27 cellular contexts compared by ENCODE assay signal in the genomic region with DNA sequence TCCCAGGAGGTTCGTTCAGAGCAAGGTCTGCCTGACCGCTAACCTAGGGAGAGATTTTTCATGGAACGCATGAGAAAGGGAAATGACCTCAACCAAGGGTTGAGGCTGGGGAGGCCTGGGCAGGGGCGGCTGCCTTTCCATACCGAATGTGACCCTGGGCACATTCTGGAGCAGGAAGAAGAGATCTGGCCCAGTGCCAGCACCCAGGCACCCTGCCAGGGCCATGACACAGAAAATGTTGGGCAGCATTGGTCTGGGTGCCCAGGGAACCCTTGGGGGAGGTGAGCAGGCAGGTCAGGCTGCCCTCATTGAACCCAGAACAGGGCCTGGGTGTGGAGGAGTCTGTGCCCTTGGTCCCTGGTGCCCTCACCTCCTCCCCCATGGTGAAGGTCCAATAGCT.
DNase-seq lines count a peak whose midpoint lies in the region; ATAC-seq, FAIRE-seq and TF ChIP-seq lines count a peak whose summit lies in the region.
"Had no signal": no experiment of that assay in that cellular context is flagged by ENCODE, and none has a peak within 500 bp of the region (broad histone marks: within the 10 kb centered on the region; RNA-seq: fewer than 3 reads in every experiment).

No MANE protein-coding gene starts in this region.

- in situ Hi-C loops in HepG2 (cut with HindIII; ENCODE audit: extremely low pct_ligation_motif_present, low pct_unique_long_range_greater_than_20kb) (no loop called here), transverse colon (cut with MboI; ENCODE audit: low pct_ligation_motif_present in 1 of 4, low pct_unique_long_range_greater_than_20kb in 1 of 4, low sequenced_read_pairs in 3 of 4) (no loop called here)

- POLR2A ChIA-PET in HepG2 (lab: Yijun Ruan, JAX), result interaction anchor here (2.4 kb wide), 1 partner anchor 9 kb away, joined by 21 read pairs; no protein-coding TSS in a partner anchor
- POLR2A ChIA-PET in CD4-positive, alpha-beta T cell (lab: Charles Lee), result no interaction called here

- H3K27me3 ChIP-seq in HepG2 (ENCODE audit: control insufficient read depth in 1 of 2, insufficient read depth in 2 of 2, low read length in 2 of 2) (no peaks in the 10 kb centered on the region), transverse colon (no peaks in the 10 kb centered on the region)
- H3K27me3 ChIP-seq in CD4-positive, alpha-beta T cell (ENCODE audit: control insufficient read depth, insufficient read depth, low read length), result peaks cover 7% of the 10 kb centered on the region

- no peak for ATAC-seq in HepG2
- no peak for ATAC-seq in CD4-positive, alpha-beta T cell (ENCODE audit: poor library complexity)
- no peak for ATAC-seq in GM19328 (IDR thresholded peaks at IDR 0.05; ENCODE audit: unreplicated experiment)
- ATAC-seq: CD8-positive, alpha-beta T cell; PC-3 had no signal

- H3K4me1 Mint-ChIP-seq in CD4-positive, alpha-beta T cell (ENCODE audit: low read depth), result peaks cover 5% of the 10 kb centered on the region
- H3K4me1 Mint-ChIP-seq: nephron had no signal

- H3K27me3 Mint-ChIP-seq in CD4-positive, alpha-beta T cell, result peaks cover 29% of the 10 kb centered on the region
- H3K27me3 Mint-ChIP-seq: progenitor cell of endocrine pancreas had no signal

- H3K4me2 ChIP-seq in HepG2 (ENCODE audit: low read depth, low read length), result no peak overlapping the region

- TF ChIP-seq EP300 in HepG2 (IDR thresholded peaks at IDR 0.05; ENCODE audit: low read depth in 2 of 2, low read length in 2 of 2) (no peak), HepG2 (CRISPR knock-in tag; IDR thresholded peaks at IDR 0.05; ENCODE audit: borderline replicate concordance) (no peak), transverse colon (IDR thresholded peaks at IDR 0.05; ENCODE audit: low read depth) (no peak)

- H3K27ac Mint-ChIP-seq in CD4-positive, alpha-beta T cell, result no peak overlapping the region
- H3K27ac Mint-ChIP-seq: CD8-positive, alpha-beta T cell; nephron; progenitor cell of endocrine pancreas had no signal

- H3K9me3 Mint-ChIP-seq in CD4-positive, alpha-beta T cell, result no peaks in the 10 kb centered on the region
- H3K9me3 Mint-ChIP-seq: CD8-positive, alpha-beta T cell; nephron had no signal

- TF ChIP-seq POLR2A in HepG2 (IDR thresholded peaks at IDR 0.05; ENCODE audit: insufficient read depth in 1 of 2, low read depth in 2 of 2, low read length in 2 of 2), result no peak
- TF ChIP-seq POLR2A in transverse colon (IDR thresholded peaks at IDR 0.05), result no peak

- H3K36me3 Mint-ChIP-seq in CD4-positive, alpha-beta T cell (ENCODE audit: low read depth), result no peaks in the 10 kb centered on the region
- H3K36me3 Mint-ChIP-seq: CD8-positive, alpha-beta T cell had no signal

- CTCF ChIA-PET in HepG2 (lab: Yijun Ruan, JAX; ENCODE audit: low intra/inter-chr PET ratio, low total read pairs), result no interaction called here
- CTCF ChIA-PET in CD4-positive, alpha-beta T cell (lab: Charles Lee), result no interaction called here

- H3K36me3 ChIP-seq in HepG2 (replicated peaks in 1 of 2; ENCODE audit: control insufficient read depth in 1 of 2, insufficient read depth in 2 of 2, low read length in 2 of 2), result no peaks in the 10 kb centered on the region
- no peaks in the 10 kb centered on the region for H3K36me3 ChIP-seq in transverse colon
- H3K36me3 ChIP-seq: SJCRH30, WERI-Rb-1 had no signal

- no peaks in the 10 kb centered on the region for H4K20me1 ChIP-seq in HepG2 (ENCODE audit: insufficient read depth, low read length)

- no peak overlapping the region for H3K9ac ChIP-seq in HepG2 (ENCODE audit: insufficient read depth, low read depth, low read length)

- no peak overlapping the region for H2AFZ ChIP-seq in HepG2 (ENCODE audit: low read length)

- intact Hi-C loops in HepG2 (cut with micrococcal nuclease; ENCODE audit: unreplicated experiment) (no loop called here), transverse colon (cut with DNase I; ENCODE audit: low total_unique reads) (loop anchor here (10.0 kb wide), 1 partner anchor 79 kb away; no protein-coding TSS in a partner anchor)
- intact Hi-C loops in CD4-positive, alpha-beta T cell (cut with DNase I, micrococcal nuclease), result no loop called here

- H3K9me3 ChIP-seq in HepG2 (ENCODE audit: low read length), result no peaks in the 10 kb centered on the region
- no peaks in the 10 kb centered on the region for H3K9me3 ChIP-seq in transverse colon
- no peaks in the 10 kb centered on the region for H3K9me3 ChIP-seq in CD4-positive, alpha-beta T cell (ENCODE audit: control insufficient read depth, low read length)
- H3K9me3 ChIP-seq: SJCRH30 had no signal

- DNase-seq in NCI-H510A treated with DMSO at 0.1 percent for 48 hours (lab: John Stamatoyannopoulos, UW) (peak; percentile 35), NCI-H510A (lab: John Stamatoyannopoulos, UW) (no peak), RPMI8226 (peak; percentile 28), HepG2 (ENCODE audit: low spot score) (no peak), transverse colon (peak; percentile 44)
- no peak for DNase-seq in stimulated activated naive CD4-positive, alpha-beta T cell (lab: John Stamatoyannopoulos, UW)
- no peak for DNase-seq in CD4-positive, alpha-beta T cell
- DNase-seq: activated CD4-positive, alpha-beta T cell treated with anti-CD3 and anti-CD28 coated beads, Interleukin-2, amount 50 U/mL, for 48 hours; activated naive CD4-positive, alpha-beta T cell; activated T-cell treated with anti-CD3 and anti-CD28 coated beads for 4 hours; CD8-positive, alpha-beta T cell; central memory CD4-positive, alpha-beta T cell; foreskin fibroblast; GOT3; hypothalamus; islet precursor cell; NCI-H187; NCI-H748 treated with DMSO at 0.1 percent for 48 hours; PC-3; SJCRH30; stimulated activated CD4-positive, alpha-beta T cell treated with anti-CD3 and anti-CD28 coated beads, Interleukin-4, amount 100 ng/mL, for 1 hour; T-helper 2 cell; WERI-Rb-1 had no signal

- H3K27ac ChIP-seq in HepG2 (ENCODE audit: extremely low read length, insufficient read depth, low read length) (no peak overlapping the region), transverse colon (no peak overlapping the region)
- no peak overlapping the region for H3K27ac ChIP-seq in CD4-positive, alpha-beta T cell (ENCODE audit: low read depth, low read length)
- H3K27ac ChIP-seq: epithelial cell of prostate, SJCRH30, WERI-Rb-1 had no signal

- FAIRE-seq in HepG2 (lab: Jason Lieb, UNC), result no peak

- H3K4me1 ChIP-seq in HepG2 (ENCODE audit: insufficient read depth, low read length) (peaks cover 61% of the 10 kb centered on the region), transverse colon (peaks cover 0 to 8% (median 3%) of the 10 kb centered on the region in 4 donors)
- H3K4me1 ChIP-seq: SJCRH30 had no signal

- no peak overlapping the region for H3K4me3 Mint-ChIP-seq in CD4-positive, alpha-beta T cell
- H3K4me3 Mint-ChIP-seq: CD8-positive, alpha-beta T cell; nephron had no signal

- BruUV-seq in HepG2 (replicated peaks; lab: Mats Ljungman, UMichigan), result no TSS peak

- TF ChIP-seq RAD21 in HepG2 (CRISPR knock-in tag; IDR thresholded peaks at IDR 0.05), result no peak

- H3K4me3 ChIP-seq in HepG2 (replicated peaks in 1 of 3; ENCODE audit: insufficient read depth in 1 of 3, low read depth in 2 of 3, low read length in 3 of 3) (no peak overlapping the region), transverse colon (no peak overlapping the region)
- H3K4me3 ChIP-seq: SJCRH30 had no signal

- TF ChIP-seq CTCF in HepG2 (CRISPR knock-in tag; IDR thresholded peaks at IDR 0.05), result no peak
- no peak for TF ChIP-seq CTCF in transverse colon (IDR thresholded peaks at IDR 0.05)
- TF ChIP-seq CTCF in CD4-positive, alpha-beta T cell (IDR thresholded peaks at IDR 0.05), result no peak

- H3K79me2 ChIP-seq in HepG2 (ENCODE audit: insufficient read depth, low read length), result no peaks in the 10 kb centered on the region

- 76% methylated on average over 5 of the region's 5 CpGs for WGBS in HepG2 (ENCODE audit: low lambda C conversion rate)
- 59% methylated on average over 5 of the region's 5 CpGs; no CpG with 5 or more reads in 1 of the 2 donors for WGBS in transverse colon (ENCODE audit: low coverage in 1 of 2), 2 donors

TF ChIP-seq in HepG2, 621 proteins besides CTCF, POLR2A, EP300 and RAD21:
- TF ChIP-seq ZNF687 (CRISPR knock-in tag; IDR thresholded peaks at IDR 0.05), result peak; percentile 13; the same call in 1 of the 2 replicates
- no peak for TF ChIP-seq TAF15 (IDR thresholded peaks at IDR 0.05; ENCODE audit: low read depth, low read length, poor library complexity, severe bottlenecking)
- no peak for TF ChIP-seq TCF7 (IDR thresholded peaks at IDR 0.05; ENCODE audit: low read depth)
- no peak for TF ChIP-seq MIER3 (CRISPR knock-in tag; IDR thresholded peaks at IDR 0.05; ENCODE audit: borderline replicate concordance)

Comparison
In these comparisons a context has a peak if more than half of its experiments do, and no peak if none do; other contexts are left out.
1. DNase-seq: peak in NCI-H510A treated with DMSO at 0.1 percent for 48 hours (single experiment), RPMI8226 (single experiment) and transverse colon (single experiment); none in NCI-H510A (single experiment), HepG2 (single experiment), stimulated activated naive CD4-positive, alpha-beta T cell (0 of 6) and CD4-positive, alpha-beta T cell (0 of 10).